1 cellular context compared by ENCODE assay signal in genomic region chr10:122477436-122477835, GRCh38.
TF ChIP-seq lines count a peak whose summit lies in the region.

No MANE protein-coding gene starts in this region.

TF ChIP-seq in H1, 55 proteins besides CTCF, POLR2A, EP300 and RAD21:
- TF ChIP-seq MAFK (IDR thresholded peaks at IDR 0.05; ENCODE audit: low read depth, low read length), result no peak
- no peak for TF ChIP-seq HDAC2 (IDR thresholded peaks at IDR 0.05; ENCODE audit: borderline replicate concordance in 1 of 2, low read depth in 2 of 2, low read length in 2 of 2)
- TF ChIP-seq SUZ12 (IDR thresholded peaks at IDR 0.05; ENCODE audit: low read length), result no peak
- no peak for TF ChIP-seq RFX5 (IDR thresholded peaks at IDR 0.05; ENCODE audit: borderline replicate concordance, low read depth, low read length)
- no peak for TF ChIP-seq NANOG (IDR thresholded peaks at IDR 0.05; ENCODE audit: insufficient read depth, low read depth, low read length, poor library complexity, severe bottlenecking)
- TF ChIP-seq BCL11A (IDR thresholded peaks at IDR 0.05; ENCODE audit: low read depth in 2 of 2, low read length in 2 of 2), result no peak
- TF ChIP-seq CREB1 (IDR thresholded peaks at IDR 0.05), result no peak
- TF ChIP-seq JUND (IDR thresholded peaks at IDR 0.05; ENCODE audit: low read length), result no peak
